In the genomic region with DNA sequence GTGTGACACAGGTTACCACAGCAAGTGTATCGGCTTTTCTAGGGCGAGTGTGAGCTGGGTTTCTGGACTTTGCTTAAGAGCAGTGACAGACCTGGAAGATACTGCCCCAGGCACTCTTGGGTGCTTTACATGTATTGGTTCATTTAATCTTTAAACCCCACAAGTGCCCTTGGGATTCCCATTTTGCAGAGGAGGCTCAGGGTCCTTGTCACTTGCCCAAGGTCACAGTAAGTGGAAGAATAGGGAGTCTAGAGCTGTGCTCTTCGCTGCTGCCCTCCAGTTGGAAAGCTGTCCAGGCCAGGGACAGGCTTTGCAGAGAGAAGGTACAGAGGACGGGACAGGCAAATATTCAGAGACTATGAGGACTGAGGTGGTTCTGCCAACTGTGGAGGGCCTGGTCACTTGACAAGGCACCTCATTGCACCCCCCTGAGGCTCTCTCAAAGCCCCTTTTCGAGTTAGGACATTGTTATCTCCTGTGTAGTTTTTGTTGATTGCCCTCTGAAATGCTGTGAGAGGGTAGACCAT, we compare ENCODE assay signal across 1 cellular context.
TF ChIP-seq lines count a peak whose summit lies in the region.

No MANE protein-coding gene starts in this region.

TF ChIP-seq in H1, 55 proteins besides CTCF, POLR2A, EP300 and RAD21:
- TF ChIP-seq SAP30 (IDR thresholded peaks at IDR 0.05; ENCODE audit: insufficient read depth, insufficient replicate concordance, low read length) (no peak), RFX5 (IDR thresholded peaks at IDR 0.05; ENCODE audit: borderline replicate concordance, low read depth, low read length) (no peak), TBP (IDR thresholded peaks at IDR 0.05; ENCODE audit: low read depth, low read length) (no peak), SP4 (IDR thresholded peaks at IDR 0.05; ENCODE audit: low read length) (no peak), RNF2 (IDR thresholded peaks at IDR 0.05; ENCODE audit: borderline replicate concordance, low read depth, low read length, missing control alignments, poor library complexity, severe bottlenecking) (no peak), FOSL1 (IDR thresholded peaks at IDR 0.05; ENCODE audit: insufficient read depth, low read depth, low read length) (no peak), EGR1 (IDR thresholded peaks at IDR 0.05; ENCODE audit: borderline replicate concordance, low read depth, low read length) (no peak), SUZ12 (IDR thresholded peaks at IDR 0.05; ENCODE audit: low read length) (no peak), NRF1 (IDR thresholded peaks at IDR 0.05; ENCODE audit: low read depth, low read length) (no peak), CBX5 (IDR thresholded peaks at IDR 0.05; ENCODE audit: low read depth, low read length) (no peak), HDAC6 (IDR thresholded peaks at IDR 0.05; ENCODE audit: low read depth, low read length) (no peak), NANOG (IDR thresholded peaks at IDR 0.05; ENCODE audit: insufficient read depth, low read depth, low read length, poor library complexity, severe bottlenecking) (no peak), MAFK (IDR thresholded peaks at IDR 0.05; ENCODE audit: low read depth, low read length) (no peak), ZNF274 (IDR thresholded peaks at IDR 0.05; ENCODE audit: borderline replicate concordance, extremely low read depth, low read length) (no peak), BRCA1 (IDR thresholded peaks at IDR 0.05; ENCODE audit: low read depth, low read length) (no peak)
- TF ChIP-seq, protein P1, sequence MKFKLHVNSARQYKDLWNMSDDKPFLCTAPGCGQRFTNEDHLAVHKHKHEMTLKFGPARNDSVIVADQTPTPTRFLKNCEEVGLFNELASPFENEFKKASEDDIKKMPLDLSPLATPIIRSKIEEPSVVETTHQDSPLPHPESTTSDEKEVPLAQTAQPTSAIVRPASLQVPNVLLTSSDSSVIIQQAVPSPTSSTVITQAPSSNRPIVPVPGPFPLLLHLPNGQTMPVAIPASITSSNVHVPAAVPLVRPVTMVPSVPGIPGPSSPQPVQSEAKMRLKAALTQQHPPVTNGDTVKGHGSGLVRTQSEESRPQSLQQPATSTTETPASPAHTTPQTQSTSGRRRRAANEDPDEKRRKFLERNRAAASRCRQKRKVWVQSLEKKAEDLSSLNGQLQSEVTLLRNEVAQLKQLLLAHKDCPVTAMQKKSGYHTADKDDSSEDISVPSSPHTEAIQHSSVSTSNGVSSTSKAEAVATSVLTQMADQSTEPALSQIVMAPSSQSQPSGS (IDR thresholded peaks at IDR 0.05; ENCODE audit: low read length) = no peak
